Comparison of ENCODE assay signal across 1 cellular context in genomic region chr7:155918720-155919399, GRCh38.
TF ChIP-seq lines count a peak whose summit lies in the region.

No MANE protein-coding gene starts in this region.

TF ChIP-seq in K562, 482 proteins besides CTCF, POLR2A, EP300 and RAD21 (continued from another document and continues in another):
- TF ChIP-seq YBX1 (IDR thresholded peaks at IDR 0.05), result no peak
- TF ChIP-seq, protein P1, sequence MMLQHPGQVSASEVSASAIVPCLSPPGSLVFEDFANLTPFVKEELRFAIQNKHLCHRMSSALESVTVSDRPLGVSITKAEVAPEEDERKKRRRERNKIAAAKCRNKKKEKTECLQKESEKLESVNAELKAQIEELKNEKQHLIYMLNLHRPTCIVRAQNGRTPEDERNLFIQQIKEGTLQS (IDR thresholded peaks at IDR 0.05), result 0 out of 2 replicates have a peak, but pooled peaks have one; percentile 13
- TF ChIP-seq, protein P1 (CRISPR knock-in tag; conservative IDR thresholded peaks at IDR 0.05), result no peak
- TF ChIP-seq ZBTB26 (CRISPR knock-in tag; IDR thresholded peaks at IDR 0.05), result 0 out of 2 replicates have a peak, but pooled peaks have one; percentile 52
- no peak for TF ChIP-seq JUNB (CRISPR knock-in tag; conservative IDR thresholded peaks at IDR 0.05)
- TF ChIP-seq POU5F1 (IDR thresholded peaks at IDR 0.05; ENCODE audit: borderline replicate concordance, low read depth, low read length, partially characterized antibody), result no peak
- TF ChIP-seq, protein P2, sequence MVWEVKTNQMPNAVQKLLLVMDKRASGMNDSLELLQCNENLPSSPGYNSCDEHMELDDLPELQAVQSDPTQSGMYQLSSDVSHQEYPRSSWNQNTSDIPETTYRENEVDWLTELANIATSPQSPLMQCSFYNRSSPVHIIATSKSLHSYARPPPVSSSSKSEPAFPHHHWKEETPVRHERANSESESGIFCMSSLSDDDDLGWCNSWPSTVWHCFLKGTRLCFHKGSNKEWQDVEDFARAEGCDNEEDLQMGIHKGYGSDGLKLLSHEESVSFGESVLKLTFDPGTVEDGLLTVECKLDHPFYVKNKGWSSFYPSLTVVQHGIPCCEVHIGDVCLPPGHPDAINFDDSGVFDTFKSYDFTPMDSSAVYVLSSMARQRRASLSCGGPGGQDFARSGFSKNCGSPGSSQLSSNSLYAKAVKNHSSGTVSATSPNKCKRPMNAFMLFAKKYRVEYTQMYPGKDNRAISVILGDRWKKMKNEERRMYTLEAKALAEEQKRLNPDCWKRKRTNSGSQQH (CRISPR knock-in tag; IDR thresholded peaks at IDR 0.05), result peak; percentile 46; the same call in 1 of the 2 replicates
- no peak for TF ChIP-seq TCF7 (IDR thresholded peaks at IDR 0.05; ENCODE audit: borderline replicate concordance)
- TF ChIP-seq ELF4 (CRISPR knock-in tag; IDR thresholded peaks at IDR 0.05), result 0 out of 2 replicates have a peak, but pooled peaks have one; percentile 47
- peak in 1 of 2 experiments; percentile 55 for TF ChIP-seq E2F6 (IDR thresholded peaks at IDR 0.05; ENCODE audit: borderline replicate concordance in 1 of 2, extremely low read depth in 1 of 2, insufficient read depth in 1 of 2, insufficient read length in 1 of 2, low read depth in 1 of 2, low read length in 1 of 2, poor library complexity in 1 of 2, severe bottlenecking in 1 of 2)
- peak; percentile 54; the same call in 1 of the 2 replicates for TF ChIP-seq LARP7 (IDR thresholded peaks at IDR 0.05)
- no peak for TF ChIP-seq HMG20B (CRISPR knock-in tag; IDR thresholded peaks at IDR 0.05)
- 0 out of 4 replicates have a peak, but pooled peaks have one; percentile 10 to 18 for TF ChIP-seq TRIM24 (IDR thresholded peaks at IDR 0.05)
- TF ChIP-seq, protein P3, sequence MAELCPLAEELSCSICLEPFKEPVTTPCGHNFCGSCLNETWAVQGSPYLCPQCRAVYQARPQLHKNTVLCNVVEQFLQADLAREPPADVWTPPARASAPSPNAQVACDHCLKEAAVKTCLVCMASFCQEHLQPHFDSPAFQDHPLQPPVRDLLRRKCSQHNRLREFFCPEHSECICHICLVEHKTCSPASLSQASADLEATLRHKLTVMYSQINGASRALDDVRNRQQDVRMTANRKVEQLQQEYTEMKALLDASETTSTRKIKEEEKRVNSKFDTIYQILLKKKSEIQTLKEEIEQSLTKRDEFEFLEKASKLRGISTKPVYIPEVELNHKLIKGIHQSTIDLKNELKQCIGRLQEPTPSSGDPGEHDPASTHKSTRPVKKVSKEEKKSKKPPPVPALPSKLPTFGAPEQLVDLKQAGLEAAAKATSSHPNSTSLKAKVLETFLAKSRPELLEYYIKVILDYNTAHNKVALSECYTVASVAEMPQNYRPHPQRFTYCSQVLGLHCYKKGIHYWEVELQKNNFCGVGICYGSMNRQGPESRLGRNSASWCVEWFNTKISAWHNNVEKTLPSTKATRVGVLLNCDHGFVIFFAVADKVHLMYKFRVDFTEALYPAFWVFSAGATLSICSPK (IDR thresholded peaks at IDR 0.05; ENCODE audit: borderline replicate concordance), result no peak
- no peak for TF ChIP-seq POLR2H (tag; IDR thresholded peaks at IDR 0.05; ENCODE audit: low read depth)
- TF ChIP-seq, protein P4, sequence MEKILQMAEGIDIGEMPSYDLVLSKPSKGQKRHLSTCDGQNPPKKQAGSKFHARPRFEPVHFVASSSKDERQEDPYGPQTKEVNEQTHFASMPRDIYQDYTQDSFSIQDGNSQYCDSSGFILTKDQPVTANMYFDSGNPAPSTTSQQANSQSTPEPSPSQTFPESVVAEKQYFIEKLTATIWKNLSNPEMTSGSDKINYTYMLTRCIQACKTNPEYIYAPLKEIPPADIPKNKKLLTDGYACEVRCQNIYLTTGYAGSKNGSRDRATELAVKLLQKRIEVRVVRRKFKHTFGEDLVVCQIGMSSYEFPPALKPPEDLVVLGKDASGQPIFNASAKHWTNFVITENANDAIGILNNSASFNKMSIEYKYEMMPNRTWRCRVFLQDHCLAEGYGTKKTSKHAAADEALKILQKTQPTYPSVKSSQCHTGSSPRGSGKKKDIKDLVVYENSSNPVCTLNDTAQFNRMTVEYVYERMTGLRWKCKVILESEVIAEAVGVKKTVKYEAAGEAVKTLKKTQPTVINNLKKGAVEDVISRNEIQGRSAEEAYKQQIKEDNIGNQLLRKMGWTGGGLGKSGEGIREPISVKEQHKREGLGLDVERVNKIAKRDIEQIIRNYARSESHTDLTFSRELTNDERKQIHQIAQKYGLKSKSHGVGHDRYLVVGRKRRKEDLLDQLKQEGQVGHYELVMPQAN (IDR thresholded peaks at IDR 0.05; ENCODE audit: borderline replicate concordance), result peak; percentile 8; the same call in 1 of the 2 replicates
- no peak for TF ChIP-seq MCM7 (IDR thresholded peaks at IDR 0.05)
- TF ChIP-seq, protein P5, sequence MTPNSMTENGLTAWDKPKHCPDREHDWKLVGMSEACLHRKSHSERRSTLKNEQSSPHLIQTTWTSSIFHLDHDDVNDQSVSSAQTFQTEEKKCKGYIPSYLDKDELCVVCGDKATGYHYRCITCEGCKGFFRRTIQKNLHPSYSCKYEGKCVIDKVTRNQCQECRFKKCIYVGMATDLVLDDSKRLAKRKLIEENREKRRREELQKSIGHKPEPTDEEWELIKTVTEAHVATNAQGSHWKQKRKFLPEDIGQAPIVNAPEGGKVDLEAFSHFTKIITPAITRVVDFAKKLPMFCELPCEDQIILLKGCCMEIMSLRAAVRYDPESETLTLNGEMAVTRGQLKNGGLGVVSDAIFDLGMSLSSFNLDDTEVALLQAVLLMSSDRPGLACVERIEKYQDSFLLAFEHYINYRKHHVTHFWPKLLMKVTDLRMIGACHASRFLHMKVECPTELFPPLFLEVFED (CRISPR knock-in tag; conservative IDR thresholded peaks at IDR 0.05), result 0 out of 2 replicates have a peak, but pooled peaks have one; percentile 52
- TF ChIP-seq SMARCA5 (IDR thresholded peaks at IDR 0.05), result peak; percentile 59; the same call in 1 of the 2 replicates
- TF ChIP-seq ZFPM2 (CRISPR knock-in tag; IDR thresholded peaks at IDR 0.05), result no peak
- TF ChIP-seq NFRKB (IDR thresholded peaks at IDR 0.05; ENCODE audit: low read depth), result no peak
- TF ChIP-seq L3MBTL2 (IDR thresholded peaks at IDR 0.05), result 0 out of 2 replicates have a peak, but pooled peaks have one; percentile 20
- no peak for TF ChIP-seq ZC3H11A (IDR thresholded peaks at IDR 0.05; ENCODE audit: low read depth, low read length)
- no peak for TF ChIP-seq ETV1 (tag; conservative IDR thresholded peaks at IDR 0.05; ENCODE audit: low read depth)
- no peak for TF ChIP-seq RREB1 (CRISPR knock-in tag; IDR thresholded peaks at IDR 0.05)
- TF ChIP-seq, protein P6, sequence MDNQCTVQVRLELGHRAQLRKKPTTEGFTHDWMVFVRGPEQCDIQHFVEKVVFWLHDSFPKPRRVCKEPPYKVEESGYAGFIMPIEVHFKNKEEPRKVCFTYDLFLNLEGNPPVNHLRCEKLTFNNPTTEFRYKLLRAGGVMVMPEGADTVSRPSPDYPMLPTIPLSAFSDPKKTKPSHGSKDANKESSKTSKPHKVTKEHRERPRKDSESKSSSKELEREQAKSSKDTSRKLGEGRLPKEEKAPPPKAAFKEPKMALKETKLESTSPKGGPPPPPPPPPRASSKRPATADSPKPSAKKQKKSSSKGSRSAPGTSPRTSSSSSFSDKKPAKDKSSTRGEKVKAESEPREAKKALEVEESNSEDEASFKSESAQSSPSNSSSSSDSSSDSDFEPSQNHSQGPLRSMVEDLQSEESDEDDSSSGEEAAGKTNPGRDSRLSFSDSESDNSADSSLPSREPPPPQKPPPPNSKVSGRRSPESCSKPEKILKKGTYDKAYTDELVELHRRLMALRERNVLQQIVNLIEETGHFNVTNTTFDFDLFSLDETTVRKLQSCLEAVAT (IDR thresholded peaks at IDR 0.05), result peak in 1 of 2 experiments; percentile 54; a peak in 1 of 4 replicates
- no peak for TF ChIP-seq RFX5 (IDR thresholded peaks at IDR 0.05; ENCODE audit: low read depth, low read length)
- no peak for TF ChIP-seq HIVEP1 (CRISPR knock-in tag; IDR thresholded peaks at IDR 0.05)
- TF ChIP-seq, protein P7, sequence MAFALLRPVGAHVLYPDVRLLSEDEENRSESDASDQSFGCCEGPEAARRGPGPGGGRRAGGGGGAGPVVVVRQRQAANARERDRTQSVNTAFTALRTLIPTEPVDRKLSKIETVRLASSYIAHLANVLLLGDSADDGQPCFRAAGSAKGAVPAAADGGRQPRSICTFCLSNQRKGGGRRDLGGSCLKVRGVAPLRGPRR (CRISPR knock-in tag; IDR thresholded peaks at IDR 0.05), result no peak
- no peak for TF ChIP-seq ATF1 (CRISPR knock-in tag; IDR thresholded peaks at IDR 0.05)
- TF ChIP-seq ATF1 (tag; IDR thresholded peaks at IDR 0.05), result no peak
- TF ChIP-seq HINFP (tag; conservative IDR thresholded peaks at IDR 0.05; ENCODE audit: low read depth), result no peak
- 0 out of 2 replicates have a peak, but pooled peaks have one; percentile 14 for TF ChIP-seq BCOR (IDR thresholded peaks at IDR 0.05)
- TF ChIP-seq GABPB2 (CRISPR knock-in tag; conservative IDR thresholded peaks at IDR 0.05), result no peak
- TF ChIP-seq STAT5B (CRISPR knock-in tag; IDR thresholded peaks at IDR 0.05), result no peak
- TF ChIP-seq USF1 (CRISPR knock-in tag; IDR thresholded peaks at IDR 0.05), result 0 out of 2 replicates have a peak, but pooled peaks have one; percentile 12
- TF ChIP-seq RB1 (IDR thresholded peaks at IDR 0.05; ENCODE audit: low read depth), result no peak
- peak; percentile 75 for TF ChIP-seq MAX (CRISPR knock-in tag; IDR thresholded peaks at IDR 0.05)
- no peak for TF ChIP-seq BRD9 (IDR thresholded peaks at IDR 0.05; ENCODE audit: low read depth, partially characterized antibody)
